Comparison of ENCODE assay signal across 15 cellular contexts in genomic region chr4:31647776-31648175, GRCh38.
DNase-seq lines count a peak whose midpoint lies in the region; ATAC-seq and TF ChIP-seq lines count a peak whose summit lies in the region.
"Had no signal": no experiment of that assay in that cellular context is flagged by ENCODE, and none has a peak within 500 bp of the region (broad histone marks: within the 10 kb centered on the region; RNA-seq: fewer than 3 reads in every experiment).

No MANE protein-coding gene starts in this region.

- TF ChIP-seq POLR2A in spleen (IDR thresholded peaks at IDR 0.05), result no peak

- no peaks in the 10 kb centered on the region for H3K27me3 Mint-ChIP-seq in WTC11 (ENCODE audit: low read depth)
- no peaks in the 10 kb centered on the region for H3K27me3 Mint-ChIP-seq in activated CD4-positive, alpha-beta memory T cell treated with anti-CD3 and anti-CD28 coated beads, Interleukin-2, amount 10 ng/mL, durations not matched to agents 7 days and 5 days
- H3K27me3 Mint-ChIP-seq: B cell; CD4-positive, alpha-beta memory T cell; IgD-negative memory B cell had no signal

- no peak overlapping the region for H3K27ac ChIP-seq in RWPE1
- no peak overlapping the region for H3K27ac ChIP-seq in spleen
- H3K27ac ChIP-seq: C4-2B had no signal

- H3K36me3 ChIP-seq in spleen, result no peaks in the 10 kb centered on the region

- H3K27me3 ChIP-seq in spleen (replicated peaks in 1 of 7), result no peaks in the 10 kb centered on the region

- no peak for ATAC-seq in WTC11
- no peak for ATAC-seq in GM18511 (IDR thresholded peaks at IDR 0.05; ENCODE audit: unreplicated experiment)
- ATAC-seq: GM12878, GM23338 had no signal

- WGBS in spleen, 5 donors, result 79 to 93% (median 89%) methylated on average over 1 of the region's 1 CpG

- H3K9me3 Mint-ChIP-seq in WTC11, result no peaks in the 10 kb centered on the region
- H3K9me3 Mint-ChIP-seq in activated CD4-positive, alpha-beta memory T cell treated with anti-CD3 and anti-CD28 coated beads, Interleukin-2, amount 10 ng/mL, durations not matched to agents 7 days and 5 days, result peaks cover 10% of the 10 kb centered on the region
- H3K9me3 Mint-ChIP-seq: GM23338 had no signal

- H3K9me3 ChIP-seq in spleen, result peaks cover 0 to 11% (median under 1%) of the 10 kb centered on the region in 8 donors

- CTCF ChIA-PET in RWPE1 (lab: Yijun Ruan, JAX) (interaction anchor here (0.6 kb wide), 1 partner anchor 308 kb away, joined by 3 read pairs; no protein-coding TSS in a partner anchor), WTC11 (lab: Charles Lee) (no interaction called here)
- CTCF ChIA-PET in activated CD4-positive, alpha-beta memory T cell treated with anti-CD3 and anti-CD28 coated beads, Interleukin-2, amount 10 ng/mL, durations not matched to agents 7 days and 5 days (lab: Charles Lee), result no interaction called here

- H3K4me1 Mint-ChIP-seq in WTC11, result peaks cover 3% of the 10 kb centered on the region; the same call in 1 of the 2 replicates
- no peaks in the 10 kb centered on the region for H3K4me1 Mint-ChIP-seq in activated CD4-positive, alpha-beta memory T cell treated with anti-CD3 and anti-CD28 coated beads, Interleukin-2, amount 10 ng/mL, durations not matched to agents 7 days and 5 days
- H3K4me1 Mint-ChIP-seq: B cell; CD4-positive, alpha-beta memory T cell; IgD-negative memory B cell had no signal

- intact Hi-C loops in spleen (cut with DNase I; ENCODE audit: low total_unique reads), result no loop called here

- DNase-seq in DMS53 treated with DMSO at 0.1 percent for 48 hours (lab: John Stamatoyannopoulos, UW; ENCODE audit: unreplicated experiment), result peak; percentile 62
- DNase-seq in RWPE1 (ENCODE audit: low spot score), result peak; percentile 10
- peak; percentile 78 for DNase-seq in epithelial cell of esophagus (ENCODE audit: low read depth)
- DNase-seq in WTC11 (ENCODE audit: low spot score), result no peak
- no peak for DNase-seq in spleen
- DNase-seq in activated CD4-positive, alpha-beta memory T cell treated with anti-CD3 and anti-CD28 coated beads, Interleukin-2, amount 10 ng/mL, durations not matched to agents 7 days and 5 days, result no peak
- DNase-seq: CD4-positive, alpha-beta memory T cell; COR-L47; H7 had no signal

- no peaks in the 10 kb centered on the region for H3K36me3 Mint-ChIP-seq in WTC11
- H3K36me3 Mint-ChIP-seq in activated CD4-positive, alpha-beta memory T cell treated with anti-CD3 and anti-CD28 coated beads, Interleukin-2, amount 10 ng/mL, durations not matched to agents 7 days and 5 days (ENCODE audit: low read depth), result no peaks in the 10 kb centered on the region
- H3K36me3 Mint-ChIP-seq: CD4-positive, alpha-beta memory T cell; IgD-negative memory B cell had no signal

- H3K27ac Mint-ChIP-seq in WTC11, result no peak overlapping the region
- H3K27ac Mint-ChIP-seq in activated CD4-positive, alpha-beta memory T cell treated with anti-CD3 and anti-CD28 coated beads, Interleukin-2, amount 10 ng/mL, durations not matched to agents 7 days and 5 days, result no peak overlapping the region
- H3K27ac Mint-ChIP-seq: B cell; CD4-positive, alpha-beta memory T cell; GM23338; IgD-negative memory B cell had no signal

- H3K4me1 ChIP-seq in spleen, result no peaks in the 10 kb centered on the region

- H3K4me3 ChIP-seq in epithelial cell of esophagus (ENCODE audit: low read length) (no peak overlapping the region), spleen (no peak overlapping the region)
- H3K4me3 ChIP-seq: GM12878, GM23338 had no signal

- TF ChIP-seq CTCF in RWPE1 (conservative IDR thresholded peaks at IDR 0.05; ENCODE audit: low read depth), result no peak
- no peak for TF ChIP-seq CTCF in epithelial cell of esophagus (IDR thresholded peaks at IDR 0.05; ENCODE audit: insufficient read depth, low read depth, low read length, missing control alignments)
- TF ChIP-seq CTCF in WTC11 (IDR thresholded peaks at IDR 0.05), result no peak
- no peak for TF ChIP-seq CTCF in spleen (IDR thresholded peaks at IDR 0.05 in 8 of 11, conservative IDR thresholded peaks at IDR 0.05 in 3 of 11)

- no peak overlapping the region for H3K4me3 Mint-ChIP-seq in WTC11
- H3K4me3 Mint-ChIP-seq in activated CD4-positive, alpha-beta memory T cell treated with anti-CD3 and anti-CD28 coated beads, Interleukin-2, amount 10 ng/mL, durations not matched to agents 7 days and 5 days, result no peak overlapping the region
- H3K4me3 Mint-ChIP-seq: B cell; CD4-positive, alpha-beta memory T cell; GM23338; IgD-negative memory B cell had no signal

- POLR2A ChIA-PET in RWPE1 (lab: Yijun Ruan, JAX; ENCODE audit: low non-redundant PET), result no interaction called here
- POLR2A ChIA-PET in WTC11 (lab: Charles Lee), result no interaction called here
- POLR2A ChIA-PET in activated CD4-positive, alpha-beta memory T cell treated with anti-CD3 and anti-CD28 coated beads, Interleukin-2, amount 10 ng/mL, durations not matched to agents 7 days and 5 days (lab: Charles Lee), result no interaction called here

TF ChIP-seq in WTC11, 78 proteins besides CTCF, POLR2A, EP300 and RAD21 (continues in another document):
- TF ChIP-seq ATF1 (CRISPR knock-in tag; IDR thresholded peaks at IDR 0.05), result no peak
- no peak for TF ChIP-seq CREM (CRISPR knock-in tag; IDR thresholded peaks at IDR 0.05)
- no peak for TF ChIP-seq ZNF425 (CRISPR knock-in tag; conservative IDR thresholded peaks at IDR 0.05)
- no peak for TF ChIP-seq ATF6 (CRISPR knock-in tag; IDR thresholded peaks at IDR 0.05)
- no peak for TF ChIP-seq ZNF232 (CRISPR knock-in tag; IDR thresholded peaks at IDR 0.05)
- no peak for TF ChIP-seq CREB1 (CRISPR knock-in tag; IDR thresholded peaks at IDR 0.05)
- TF ChIP-seq SP1 (CRISPR knock-in tag; conservative IDR thresholded peaks at IDR 0.05), result no peak
- TF ChIP-seq NR1H2 (CRISPR knock-in tag; IDR thresholded peaks at IDR 0.05), result no peak
- no peak for TF ChIP-seq PREB (CRISPR knock-in tag; IDR thresholded peaks at IDR 0.05; ENCODE audit: borderline replicate concordance)
- TF ChIP-seq MLX (CRISPR knock-in tag; IDR thresholded peaks at IDR 0.05), result no peak
- TF ChIP-seq NR2C2 (CRISPR knock-in tag; IDR thresholded peaks at IDR 0.05), result no peak
- no peak for TF ChIP-seq USF2 (CRISPR knock-in tag; IDR thresholded peaks at IDR 0.05)
- no peak for TF ChIP-seq ZNF219 (CRISPR knock-in tag; IDR thresholded peaks at IDR 0.05; ENCODE audit: borderline replicate concordance)
- no peak for TF ChIP-seq SMAD3 (CRISPR knock-in tag; IDR thresholded peaks at IDR 0.05; ENCODE audit: borderline replicate concordance)
- no peak for TF ChIP-seq ZNF138 (CRISPR knock-in tag; conservative IDR thresholded peaks at IDR 0.05)
- no peak for TF ChIP-seq TCF7 (CRISPR knock-in tag; IDR thresholded peaks at IDR 0.05; ENCODE audit: low read depth)

Comparison
In these comparisons a context has a peak if more than half of its experiments do, and no peak if none do; other contexts are left out.
1. DNase-seq: peak in DMS53 treated with DMSO at 0.1 percent for 48 hours (single experiment), RWPE1 (single experiment) and epithelial cell of esophagus (single experiment); none in WTC11 (single experiment), spleen (single experiment) and activated CD4-positive, alpha-beta memory T cell treated with anti-CD3 and anti-CD28 coated beads, Interleukin-2, amount 10 ng/mL, durations not matched to agents 7 days and 5 days (single experiment).